27 cellular contexts compared by ENCODE assay signal in genomic region chr4:108199881-108200280, GRCh38. TPM values are rescaled to one million over a fixed set of nuclear protein-coding genes. Genes with fewer than 3 reads are reported as not detected.
"Had no signal": no experiment of that assay in that cellular context is flagged by ENCODE, and none has a peak within 500 bp of the region (broad histone marks: within the 10 kb centered on the region; RNA-seq: fewer than 3 reads in every experiment).

No MANE protein-coding gene starts in this region.

- H3K9me3 ChIP-seq: colonic mucosa, esophagus squamous epithelium, gastrocnemius medialis, heart right ventricle, left lung, lower lobe of right lung had no signal

- FAIRE-seq: endometrium, islet of Langerhans, keratinocyte had no signal

- H3K27ac ChIP-seq: colonic mucosa, epithelial cell of prostate, esophagus squamous epithelium, gastrocnemius medialis, heart right ventricle, left lung, lower lobe of right lung had no signal

- ATAC-seq: effector memory CD8-positive, alpha-beta T cell; esophagus mucosa; gastrocnemius medialis; heart right ventricle; left cardiac atrium; left lung; left ventricle myocardium superior; lower lobe of right lung had no signal

- H3K4me3 Mint-ChIP-seq: dendritic cell treated with granulocyte-macrophage colony-stimulating factor and Interleukin-4, amounts not matched to agents 40 ng/mL and 50 ng/mL, for 4 days; effector memory CD8-positive, alpha-beta T cell; endodermal cell had no signal

- H3K4me1 Mint-ChIP-seq: endodermal cell had no signal

- H3K27me3 Mint-ChIP-seq: dendritic cell treated with granulocyte-macrophage colony-stimulating factor and Interleukin-4, amounts not matched to agents 40 ng/mL and 50 ng/mL, for 4 days had no signal

- H3K27ac Mint-ChIP-seq: dendritic cell treated with granulocyte-macrophage colony-stimulating factor and Interleukin-4, amounts not matched to agents 40 ng/mL and 50 ng/mL, for 4 days; effector memory CD8-positive, alpha-beta T cell; endodermal cell had no signal

- H3K36me3 ChIP-seq: colonic mucosa, esophagus squamous epithelium, gastrocnemius medialis, heart right ventricle, left lung, lower lobe of right lung had no signal

- H3K9me3 Mint-ChIP-seq: dendritic cell treated with granulocyte-macrophage colony-stimulating factor and Interleukin-4, amounts not matched to agents 40 ng/mL and 50 ng/mL, for 4 days; effector memory CD8-positive, alpha-beta T cell had no signal

- H3K27me3 ChIP-seq: colonic mucosa, esophagus squamous epithelium, gastrocnemius medialis, left lung had no signal

- H3K4me1 ChIP-seq: colonic mucosa, esophagus squamous epithelium, gastrocnemius medialis, heart right ventricle, left lung, lower lobe of right lung had no signal

- H3K4me3 ChIP-seq: colonic mucosa, esophagus squamous epithelium, gastrocnemius medialis, heart right ventricle, left lung, lower lobe of right lung had no signal

- DNase-seq: colonic mucosa; cortex of kidney; effector CD8-positive, alpha-beta T cell; effector memory CD8-positive, alpha-beta T cell; endodermal cell; erythroblast; esophagus squamous epithelium; foreskin fibroblast; foreskin melanocyte; gastrocnemius medialis; glutamatergic neuron; head of caudate nucleus; heart right ventricle; hippocampal formation; left cardiac atrium; left lung; left ventricle myocardium superior; lower lobe of right lung; mesenchymal stem cell; midbrain had no signal

RNA-seq across cellular contexts. Expression of gene LEF1, which starts 31.1 kb away (rescaled TPM):
- total RNA-seq: dermis microvascular lymphatic vessel endothelial cell had no signal
